In genomic region chr15:45948226-45948625, GRCh38 we compare ENCODE assay signal across 1 cellular context.
TF ChIP-seq lines count a peak whose summit lies in the region.

No MANE protein-coding gene starts in this region.

TF ChIP-seq in endothelial cell of umbilical vein, 7 proteins besides CTCF, POLR2A, EP300 and RAD21:
- TF ChIP-seq GATA2 (IDR thresholded peaks at IDR 0.05; ENCODE audit: insufficient read depth, insufficient read length, low read depth, low read length): no peak
- TF ChIP-seq POLR2AphosphoS5 (IDR thresholded peaks at IDR 0.05; ENCODE audit: insufficient read depth, low read depth, low read length): no peak
- no peak for TF ChIP-seq FOS (IDR thresholded peaks at IDR 0.05; ENCODE audit: borderline replicate concordance, insufficient read depth, low read length)
- TF ChIP-seq JUN (IDR thresholded peaks at IDR 0.05; ENCODE audit: borderline replicate concordance, insufficient read depth, insufficient read length, low read depth): no peak
- no peak for TF ChIP-seq MAX (IDR thresholded peaks at IDR 0.05; ENCODE audit: insufficient read depth, insufficient read length)
- no peak for TF ChIP-seq EZH2 (IDR thresholded peaks at IDR 0.05; ENCODE audit: borderline replicate concordance, low read depth, low read length, severe bottlenecking)
- no peak for TF ChIP-seq MYC (IDR thresholded peaks at IDR 0.05; ENCODE audit: low read depth, low read length)
